13 cellular contexts compared by ENCODE assay signal in genomic region chr1:53046930-53047329, GRCh38. TPM values are rescaled to one million over a fixed set of nuclear protein-coding genes. Genes with fewer than 3 reads are reported as not detected.
A peak's percentile ranks its signal among the peaks of the same experiment; 100 is the strongest.
DNase-seq lines count a peak whose midpoint lies in the region; ATAC-seq lines count a peak whose summit lies in the region.
"Had no signal": no experiment of that assay in that cellular context is flagged by ENCODE, and none has a peak within 500 bp of the region (broad histone marks: within the 10 kb centered on the region; RNA-seq: fewer than 3 reads in every experiment).

No MANE protein-coding gene starts in this region.

- no peaks in the 10 kb centered on the region for H3K27me3 Mint-ChIP-seq in central memory CD8-positive, alpha-beta T cell
- H3K27me3 Mint-ChIP-seq: naive B cell had no signal

- no peak for ATAC-seq in central memory CD8-positive, alpha-beta T cell (replicated peaks; ENCODE audit: extremely low read depth, poor library complexity, severe bottlenecking)
- peak; percentile 68 for ATAC-seq in left colon

- H3K9me3 Mint-ChIP-seq in central memory CD8-positive, alpha-beta T cell: no peaks in the 10 kb centered on the region
- H3K9me3 Mint-ChIP-seq: naive B cell had no signal

- peak overlapping the region; percentile 49 for H3K27ac Mint-ChIP-seq in central memory CD8-positive, alpha-beta T cell (ENCODE audit: low read depth)

- peak; percentile 87 for DNase-seq in Daoy (ENCODE audit: low read depth)
- DNase-seq in NCI-H2196 treated with DMSO at 0.1 percent for 48 hours (lab: John Stamatoyannopoulos, UW; ENCODE audit: unreplicated experiment): peak; percentile 27
- DNase-seq in central memory CD8-positive, alpha-beta T cell (ENCODE audit: low spot score in 2 of 2): no peak
- DNase-seq in left colon: no peak
- DNase-seq in cortex of kidney (lab: John Stamatoyannopoulos, UW): no peak
- DNase-seq in SIG-M5 (lab: John Stamatoyannopoulos, UW): no peak
- no peak for DNase-seq in NK-92 treated with Interleukin-12 subunit alpha and Interleukin-12 subunit beta, amount 100 ng/mL, for 24 hours (lab: John Stamatoyannopoulos, UW)
- DNase-seq in amniotic stem cell (lab: John Stamatoyannopoulos, UW): no peak
- DNase-seq: activated CD4-positive, alpha-beta T cell treated with anti-CD3 and anti-CD28 coated beads for 1 hour; activated effector memory CD4-positive, alpha-beta T cell treated with anti-CD3 and anti-CD28 coated beads, Interleukin-2, amount 50 U/mL, for 16 hours; effector memory CD4-positive, alpha-beta T cell; naive B cell; NCI-H1930 had no signal

- H3K4me3 Mint-ChIP-seq in central memory CD8-positive, alpha-beta T cell: no peak overlapping the region
- H3K4me3 Mint-ChIP-seq: naive B cell had no signal

- intact Hi-C loops in left colon (cut with DNase I, micrococcal nuclease): no loop called here

- H3K36me3 Mint-ChIP-seq in central memory CD8-positive, alpha-beta T cell (ENCODE audit: insufficient read depth): peaks cover 25% of the 10 kb centered on the region

- H3K4me1 Mint-ChIP-seq in central memory CD8-positive, alpha-beta T cell: peaks cover 4% of the 10 kb centered on the region

RNA-seq across cellular contexts. Expression of gene PODN, which starts 15.1 kb away (rescaled TPM):
- not detected in 2 replicates for total RNA-seq in Daoy (2014; rRNA removed; shearing (Covaris generic))
- 10 to 100 TPM in 1 of 2 donors, 1 to 10 TPM in 1; 6.2 to 22.0 TPM for total RNA-seq in left colon

Comparison
In these comparisons a context has a peak if more than half of its experiments do, and no peak if none do; other contexts are left out.
1. DNase-seq: peak in Daoy (single experiment) and NCI-H2196 treated with DMSO at 0.1 percent for 48 hours (single experiment); none in central memory CD8-positive, alpha-beta T cell (0 of 2), left colon (0 of 2), cortex of kidney (single experiment), SIG-M5 (single experiment), NK-92 treated with Interleukin-12 subunit alpha and Interleukin-12 subunit beta, amount 100 ng/mL, for 24 hours (single experiment) and amniotic stem cell (single experiment).